In the genomic region with DNA sequence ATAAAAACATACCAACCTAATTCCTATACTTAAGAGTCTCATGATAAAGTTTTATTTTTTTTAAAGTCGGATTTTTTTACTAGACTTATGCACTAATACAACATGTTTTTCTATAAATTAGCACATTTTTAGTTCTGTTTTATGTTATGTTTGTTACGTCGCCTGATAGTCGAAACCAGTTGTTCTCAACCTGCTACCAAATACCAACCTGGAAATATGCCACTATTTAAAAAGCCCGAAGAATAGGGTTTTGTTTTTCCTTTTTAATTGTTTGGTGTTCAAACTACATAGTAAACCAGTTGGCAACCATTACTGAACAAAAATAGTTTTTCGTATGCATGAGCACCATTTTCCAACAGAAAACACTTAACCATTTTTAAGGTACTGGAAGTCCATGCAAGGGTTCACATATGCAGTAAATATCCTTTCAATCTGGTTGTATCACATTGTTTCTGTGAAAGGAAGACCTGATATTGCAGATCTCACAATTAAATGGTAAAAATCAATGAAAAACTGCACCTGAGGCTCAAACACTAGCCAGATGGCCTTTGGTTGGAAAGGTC, we compare ENCODE assay signal across 8 cellular contexts. TPM values are rescaled to one million over a fixed set of nuclear protein-coding genes. Genes with fewer than 3 reads are reported as not detected.
A peak's percentile ranks its signal among the peaks of the same experiment; 100 is the strongest.
DNase-seq lines count a peak whose midpoint lies in the region; ATAC-seq, FAIRE-seq and TF ChIP-seq lines count a peak whose summit lies in the region.

No MANE protein-coding gene starts in this region.

- DNase-seq in foreskin fibroblast (no peak), psoas muscle (no peak), AG08396 (ENCODE audit: low spot score) (no peak)

- WGBS in psoas muscle, 3 donors: 38 to 56% (median 42%) methylated on average over 6 of the region's 6 CpGs

- H3K4me3 ChIP-seq in foreskin fibroblast (ENCODE audit: low read depth in 1 of 2, low read length in 2 of 2) (peak overlapping the region; percentile 64 to 89), psoas muscle (peak overlapping the region; percentile 89)

- no peaks in the 10 kb centered on the region for H3K27me3 ChIP-seq in psoas muscle (ENCODE audit: insufficient read depth in 3 of 3, low read length in 2 of 3)

- H3K9me3 ChIP-seq in psoas muscle: no peaks in the 10 kb centered on the region

- FAIRE-seq in G401.6 (lab: Jason Lieb, UNC): peak; percentile 54

- no peaks in the 10 kb centered on the region for H3K36me3 ChIP-seq in psoas muscle (ENCODE audit: insufficient read depth in 1 of 2, low read depth in 1 of 2)

- intact Hi-C loops in psoas muscle (cut with DNase I): loop anchor here (5.0 to 10.0 kb wide), 2 partner anchors 118 to 120 kb away; no protein-coding TSS in a partner anchor

- no peak for ATAC-seq in psoas muscle
- ATAC-seq in GM21825 (IDR thresholded peaks at IDR 0.05; ENCODE audit: unreplicated experiment): no peak
- no peak for ATAC-seq in GM21786 (IDR thresholded peaks at IDR 0.05; ENCODE audit: unreplicated experiment)
- ATAC-seq in GM19463 (IDR thresholded peaks at IDR 0.05; ENCODE audit: unreplicated experiment): no peak

- TF ChIP-seq CTCF in VCaP (conservative IDR thresholded peaks at IDR 0.05) (no peak), foreskin fibroblast (IDR thresholded peaks at IDR 0.05; ENCODE audit: low read depth, low read length) (no peak), psoas muscle (IDR thresholded peaks at IDR 0.05) (no peak)

- peak overlapping the region; percentile 97 for H3K27ac ChIP-seq in VCaP
- peak overlapping the region; percentile 95 for H3K27ac ChIP-seq in psoas muscle

- peaks cover 23% of the 10 kb centered on the region for H3K4me1 ChIP-seq in psoas muscle

RNA-seq across cellular contexts. Expression of a gene that starts 1.4 kb away (rescaled TPM):
- total RNA-seq in psoas muscle: 10 to 100 TPM; 38.2 to 54.2 (median 49.0) TPM
- polyA plus RNA-seq in psoas muscle: 1 to 10 TPM; 3.2 to 10.0 (median 4.4) TPM
